ENCODE assay signal across 20 cellular contexts in the genomic region with DNA sequence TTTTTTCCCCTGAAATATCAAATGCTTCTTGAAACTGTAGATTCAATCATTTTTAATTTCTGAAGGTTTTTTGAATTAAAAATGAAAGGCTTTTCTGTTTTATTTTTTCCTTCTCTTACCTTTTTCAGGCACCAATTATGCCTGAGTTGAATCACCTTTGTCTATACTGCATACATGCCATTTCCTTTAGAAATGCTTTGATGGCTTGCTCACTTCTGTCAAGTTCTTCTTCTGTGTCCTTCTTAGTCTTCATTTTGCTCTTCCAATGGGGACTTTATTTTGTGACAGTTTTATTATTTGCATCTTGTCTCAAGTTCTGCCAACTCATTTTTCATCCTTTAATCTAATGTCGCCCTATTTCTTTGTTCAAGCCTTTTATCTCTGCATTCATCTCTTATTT.
A peak's percentile ranks its signal among the peaks of the same experiment; 100 is the strongest.
DNase-seq lines count a peak whose midpoint lies in the region; ATAC-seq, FAIRE-seq and TF ChIP-seq lines count a peak whose summit lies in the region.
"Had no signal": no experiment of that assay in that cellular context is flagged by ENCODE, and none has a peak within 500 bp of the region (broad histone marks: within the 10 kb centered on the region; RNA-seq: fewer than 3 reads in every experiment).

No MANE protein-coding gene starts in this region.

- TF ChIP-seq CTCF in endothelial cell of umbilical vein (IDR thresholded peaks at IDR 0.05; ENCODE audit: extremely low read depth in 1 of 2, insufficient read depth in 1 of 2, low read depth in 1 of 2, low read length in 2 of 2) = no peak

- dilution Hi-C loops in endothelial cell of umbilical vein (cut with MboI; ENCODE audit: extremely low pct_ligation_motif_present, low sequenced_read_pairs) = no loop called here

- no TSS peak for BruUV-seq in endothelial cell of umbilical vein (replicated peaks; lab: Mats Ljungman, UMichigan)

- intact Hi-C loops in endothelial cell of umbilical vein (cut with micrococcal nuclease) = no loop called here

- no peaks in the 10 kb centered on the region for H3K27me3 ChIP-seq in endothelial cell of umbilical vein (ENCODE audit: control insufficient read depth in 2 of 2, insufficient read depth in 2 of 2, low read length in 2 of 2)
- H3K27me3 ChIP-seq: BLaER1 treated with 17β-estradiol and CSF1 and Interleukin-3, amounts not matched to agents 10 nM and 100 nM had no signal

- H2AFZ ChIP-seq in endothelial cell of umbilical vein (ENCODE audit: low read depth, low read length) = no peak overlapping the region

- H3K79me2 ChIP-seq in endothelial cell of umbilical vein (ENCODE audit: control insufficient read depth, insufficient read depth, low read length) = no peaks in the 10 kb centered on the region

- no peak for TF ChIP-seq POLR2A in endothelial cell of umbilical vein (IDR thresholded peaks at IDR 0.05; ENCODE audit: low read depth, low read length)

- H3K9ac ChIP-seq in endothelial cell of umbilical vein (replicated peaks; ENCODE audit: extremely low read depth, insufficient read depth, low read length) = no peak overlapping the region
- H3K9ac ChIP-seq: BLaER1 treated with 17β-estradiol and CSF1 and Interleukin-3, amounts not matched to agents 10 nM and 100 nM had no signal

- no peaks in the 10 kb centered on the region for H3K36me3 ChIP-seq in endothelial cell of umbilical vein (ENCODE audit: control insufficient read depth in 2 of 2, extremely low read depth in 1 of 2, insufficient read depth in 2 of 2, low read length in 2 of 2)
- H3K36me3 ChIP-seq: BLaER1 treated with 17β-estradiol and CSF1 and Interleukin-3, amounts not matched to agents 10 nM and 100 nM had no signal

- POLR2A ChIA-PET in endothelial cell of umbilical vein (lab: Charles Lee) = no interaction called here

- H3K4me3 ChIP-seq in endothelial cell of umbilical vein (replicated peaks in 1 of 3; ENCODE audit: insufficient read depth in 1 of 3, low read depth in 1 of 3, low read length in 3 of 3) = no peak overlapping the region
- H3K4me3 ChIP-seq: A549; BLaER1 treated with 17β-estradiol and CSF1 and Interleukin-3, amounts not matched to agents 10 nM and 100 nM had no signal

- H3K9me1 ChIP-seq in endothelial cell of umbilical vein (replicated peaks; ENCODE audit: control insufficient read depth, extremely low read depth, insufficient read depth, low read length) = no peaks in the 10 kb centered on the region

- no peak overlapping the region for H3K4me2 ChIP-seq in endothelial cell of umbilical vein (ENCODE audit: insufficient read depth, low read length)
- H3K4me2 ChIP-seq: A549; BLaER1 treated with 17β-estradiol and CSF1 and Interleukin-3, amounts not matched to agents 10 nM and 100 nM had no signal

- peaks cover 4% of the 10 kb centered on the region for H3K4me1 ChIP-seq in endothelial cell of umbilical vein (ENCODE audit: control insufficient read depth, extremely low read depth, insufficient read depth, low read length)
- H3K4me1 ChIP-seq: A549, Caco-2 had no signal

- no peaks in the 10 kb centered on the region for H4K20me1 ChIP-seq in endothelial cell of umbilical vein (replicated peaks; ENCODE audit: control insufficient read depth, extremely low read depth, insufficient read depth, low read length)
- H4K20me1 ChIP-seq: BLaER1 treated with 17β-estradiol and CSF1 and Interleukin-3, amounts not matched to agents 10 nM and 100 nM had no signal

- ATAC-seq in GM21619 (IDR thresholded peaks at IDR 0.05; ENCODE audit: unreplicated experiment) = no peak
- ATAC-seq in activated CD4-positive, CD25-positive, alpha-beta regulatory T cell treated with anti-CD3 and anti-CD28 coated beads, Interleukin-2, amount 50 U/mL, for 24 hours = no peak
- ATAC-seq: A549; CD8-positive, alpha-beta T cell had no signal

- FAIRE-seq in endothelial cell of umbilical vein (lab: Jason Lieb, UNC) = no peak
- FAIRE-seq: A549, D721Med, G401.6, GM12891, GM19239 had no signal

- H3K9me3 ChIP-seq in endothelial cell of umbilical vein (replicated peaks; ENCODE audit: control insufficient read depth, insufficient read depth, low read length) = no peaks in the 10 kb centered on the region

- DNase-seq in EH (ENCODE audit: low read depth) (peak; percentile 15), M059J (ENCODE audit: low read depth) (peak; percentile 45), endothelial cell of umbilical vein (ENCODE audit: low read depth, low spot score) (peak; percentile 26), RKO (ENCODE audit: low spot score) (no peak)
- DNase-seq: AML-193; Caco-2; Calu3; CD4-positive, alpha-beta T cell; CD8-positive, alpha-beta T cell; DMS79 treated with DMSO at 0.1 percent for 48 hours; GF-D8 had no signal

- CTCF ChIA-PET in endothelial cell of umbilical vein (lab: Charles Lee) = no interaction called here

- H3K27ac ChIP-seq in endothelial cell of umbilical vein (ENCODE audit: insufficient read depth, low read depth, low read length) = no peak overlapping the region
- H3K27ac ChIP-seq: A549; BLaER1 treated with 17β-estradiol and CSF1 and Interleukin-3, amounts not matched to agents 10 nM and 100 nM; C4-2B had no signal

TF ChIP-seq in endothelial cell of umbilical vein, 7 proteins besides CTCF, POLR2A, EP300 and RAD21:
- TF ChIP-seq GATA2 (IDR thresholded peaks at IDR 0.05; ENCODE audit: insufficient read depth, insufficient read length, low read depth, low read length) (peak; percentile 17), MYC (IDR thresholded peaks at IDR 0.05; ENCODE audit: low read depth, low read length) (no peak)
